ENCODE assay signal across 9 cellular contexts in genomic region chr15:44193651-44194396, GRCh38. TPM values are rescaled to one million over a fixed set of nuclear protein-coding genes. Genes with fewer than 3 reads are reported as not detected.
DNase-seq lines count a peak whose midpoint lies in the region; ATAC-seq, FAIRE-seq and TF ChIP-seq lines count a peak whose summit lies in the region.
"Had no signal": no experiment of that assay in that cellular context is flagged by ENCODE, and none has a peak within 500 bp of the region (broad histone marks: within the 10 kb centered on the region; RNA-seq: fewer than 3 reads in every experiment).

No MANE protein-coding gene starts in this region.

- H3K27ac ChIP-seq in AG04450 (ENCODE audit: low read depth, low read length) = peak overlapping the region; percentile 61
- H3K27ac ChIP-seq in epithelial cell of prostate = peak overlapping the region; percentile 76

- POLR2A ChIA-PET in AG04450 (lab: Yijun Ruan, JAX) = no interaction called here

- FAIRE-seq in H54 (lab: Jason Lieb, UNC) = peak; percentile 88
- FAIRE-seq: islet of Langerhans had no signal

- CTCF ChIA-PET in AG04450 (lab: Charles Lee) = interaction anchor here (2.5 kb wide), 1 partner anchor 290 kb away, joined by 13 read pairs; no protein-coding TSS in a partner anchor

- H3K27me3 Mint-ChIP-seq in neural crest cell (ENCODE audit: low read depth) = peaks cover 62% of the 10 kb centered on the region

- no peaks in the 10 kb centered on the region for H3K9me3 Mint-ChIP-seq in neural crest cell

- no peaks in the 10 kb centered on the region for H3K9me3 ChIP-seq in AG04450 (ENCODE audit: control insufficient read depth, insufficient read depth, low read length)

- TF ChIP-seq CTCF in AG04450 (IDR thresholded peaks at IDR 0.05; ENCODE audit: low read depth, low read length) = no peak
- TF ChIP-seq CTCF in neural crest cell (conservative IDR thresholded peaks at IDR 0.05) = no peak

- ATAC-seq in HG03354 (IDR thresholded peaks at IDR 0.05; ENCODE audit: poor library complexity, severe bottlenecking, unreplicated experiment) = no peak

- no peak for TF ChIP-seq POLR2A in H54 (IDR thresholded peaks at IDR 0.05; ENCODE audit: low read depth, low read length)

- H3K4me3 ChIP-seq in AG04450 (ENCODE audit: low read depth, low read length) = peak overlapping the region; percentile 76

- peaks cover 29% of the 10 kb centered on the region for H3K4me1 Mint-ChIP-seq in neural crest cell

- no peaks in the 10 kb centered on the region for H3K27me3 ChIP-seq in AG04450 (ENCODE audit: control insufficient read depth, insufficient read depth, low read length)

- peak overlapping the region; percentile 91 for H3K4me3 Mint-ChIP-seq in neural crest cell

- H3K36me3 Mint-ChIP-seq in neural crest cell (ENCODE audit: low read depth) = no peaks in the 10 kb centered on the region

- H3K27ac Mint-ChIP-seq in neural crest cell (ENCODE audit: unreplicated experiment) = no peak overlapping the region

- no peak for DNase-seq in AG04450 (ENCODE audit: low read depth, low spot score)
- no peak for DNase-seq in H54 (ENCODE audit: insufficient read length, low spot score)
- DNase-seq in SK-N-DZ (ENCODE audit: low spot score) = peak; percentile 61
- DNase-seq in epithelial cell of prostate (ENCODE audit: low read depth, low spot score) = no peak
- no peak for DNase-seq in neural crest cell (ENCODE audit: low read depth, low spot score)
- no peak for DNase-seq in middle frontal gyrus (ENCODE audit: extremely low spot score, low spot score)
- DNase-seq in UCSD-AML1 (lab: John Stamatoyannopoulos, UW; ENCODE audit: unreplicated experiment) = no peak

RNA-seq across cellular contexts. Expression of gene FRMD5, which starts 1.2 kb away (rescaled TPM):
- 5.2 and 5.4 TPM in 2 replicates for polyA plus RNA-seq in AG04450 (2011; rRNA removed)
- polyA minus RNA-seq in AG04450 (2011; rRNA and poly(A)+ RNA removed) = 10.5 and 12.0 TPM in 2 replicates
- 11.1 and 12.8 TPM in 2 replicates for polyA plus RNA-seq in SK-N-DZ (2014; cell fraction: cytosol; rRNA removed)
- 9.2 and 15.1 TPM in 2 replicates for polyA plus RNA-seq in SK-N-DZ (2014; cell fraction: nucleus; rRNA removed)
- total RNA-seq in neural crest cell = 4.3 and 5.1 TPM in 2 replicates
